23 cellular contexts compared by ENCODE assay signal in the genomic region with DNA sequence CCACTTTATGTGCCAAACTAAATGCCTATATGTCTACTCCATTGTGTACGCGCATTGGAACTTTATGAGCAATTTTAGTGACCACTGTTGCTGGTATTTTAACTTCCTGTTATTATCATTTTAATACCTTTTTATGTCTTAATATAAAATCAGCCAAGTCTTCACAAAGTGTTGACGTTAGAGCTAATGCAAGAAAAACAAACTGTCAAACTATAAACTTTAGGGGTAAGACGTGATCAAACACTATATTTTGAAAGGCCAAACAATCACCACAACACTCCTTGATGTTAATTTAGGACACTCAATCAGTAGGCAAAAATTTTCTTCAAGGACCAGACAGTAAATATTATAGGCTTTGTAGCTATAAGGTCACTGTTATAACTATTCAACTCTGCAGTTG.
"Had no signal": no experiment of that assay in that cellular context is flagged by ENCODE, and none has a peak within 500 bp of the region (broad histone marks: within the 10 kb centered on the region; RNA-seq: fewer than 3 reads in every experiment).

No MANE protein-coding gene starts in this region.

- H3K4me3 ChIP-seq: colonic mucosa, coronary artery, dorsolateral prefrontal cortex, esophagus muscularis mucosa, esophagus squamous epithelium, gastrocnemius medialis, gastroesophageal sphincter, heart left ventricle, heart right ventricle had no signal

- H3K4me1 ChIP-seq: colonic mucosa, esophagus muscularis mucosa, esophagus squamous epithelium, foreskin keratinocyte, gastrocnemius medialis, gastroesophageal sphincter, heart left ventricle, heart right ventricle had no signal

- H3K27ac ChIP-seq: colonic mucosa, coronary artery, dorsolateral prefrontal cortex, epithelial cell of prostate, esophagus muscularis mucosa, esophagus squamous epithelium, foreskin keratinocyte, gastrocnemius medialis, gastroesophageal sphincter, heart left ventricle, heart right ventricle had no signal

- H3K9me3 ChIP-seq: colonic mucosa, esophagus muscularis mucosa, esophagus squamous epithelium, gastrocnemius medialis, gastroesophageal sphincter, heart left ventricle, heart right ventricle had no signal

- H3K36me3 ChIP-seq: colonic mucosa, esophagus squamous epithelium, gastrocnemius medialis had no signal

- H3K27me3 ChIP-seq: colonic mucosa, dorsolateral prefrontal cortex, esophagus muscularis mucosa, esophagus squamous epithelium, foreskin keratinocyte, gastrocnemius medialis, gastroesophageal sphincter, heart left ventricle, heart right ventricle had no signal

- DNase-seq: colonic mucosa; cortex of kidney; dermis blood vessel endothelial cell; dorsolateral prefrontal cortex; effector CD4-positive, alpha-beta T cell; effector CD8-positive, alpha-beta T cell; effector memory CD4-positive, alpha-beta T cell; effector memory CD8-positive, alpha-beta T cell; endodermal cell; erythroblast; esophagus squamous epithelium; foreskin fibroblast; foreskin keratinocyte; foreskin melanocyte; gastrocnemius medialis; glutamatergic neuron; head of caudate nucleus; heart left ventricle; heart right ventricle had no signal
